Comparison of ENCODE assay signal across 11 cellular contexts in the genomic region with DNA sequence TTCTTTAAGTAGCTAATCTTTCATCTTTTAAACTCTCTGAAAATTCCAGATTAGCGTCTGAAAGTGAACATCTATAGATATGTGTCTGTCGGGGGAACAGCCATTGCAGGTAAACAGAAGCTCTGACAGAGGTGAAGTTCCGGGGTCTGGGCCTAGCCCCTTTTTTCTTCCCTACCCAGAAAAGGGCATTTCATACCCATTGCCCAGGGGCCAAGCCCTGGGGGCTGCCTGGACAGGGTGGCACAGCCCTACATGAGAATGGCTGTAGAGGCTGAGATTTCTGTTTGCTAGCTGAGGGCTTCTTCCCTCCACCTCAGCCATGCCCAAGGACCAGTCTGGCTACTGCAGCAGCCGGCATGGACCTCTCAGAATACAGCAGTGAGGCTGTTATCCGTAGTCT.
"Had no signal": no experiment of that assay in that cellular context is flagged by ENCODE, and none has a peak within 500 bp of the region (broad histone marks: within the 10 kb centered on the region; RNA-seq: fewer than 3 reads in every experiment).

No MANE protein-coding gene starts in this region.

- DNase-seq: natural killer cell had no signal

- H3K27ac ChIP-seq: gastrocnemius medialis, ovary, testis, tibial artery had no signal

- H3K4me3 Mint-ChIP-seq: memory B cell; natural killer cell; neural crest cell; stimulated activated naive CD8-positive, alpha-beta T cell treated with anti-CD3 and anti-CD28 coated beads, Interleukin-15, amount 100 ng/mL, for 72 hours; type B pancreatic cell had no signal

- H3K36me3 Mint-ChIP-seq: memory B cell, natural killer cell, type B pancreatic cell had no signal

- H3K4me1 ChIP-seq: testis had no signal

- H3K27me3 ChIP-seq: dorsolateral prefrontal cortex, gastrocnemius medialis, ovary, testis, tibial artery had no signal

- H3K4me1 Mint-ChIP-seq: natural killer cell; stimulated activated naive CD8-positive, alpha-beta T cell treated with anti-CD3 and anti-CD28 coated beads, Interleukin-15, amount 100 ng/mL, for 72 hours had no signal

- H3K4me3 ChIP-seq: gastrocnemius medialis, lung, ovary, testis, tibial artery had no signal

- H3K9me3 Mint-ChIP-seq: memory B cell; natural killer cell; neural crest cell; stimulated activated naive CD8-positive, alpha-beta T cell treated with anti-CD3 and anti-CD28 coated beads, Interleukin-15, amount 100 ng/mL, for 72 hours; type B pancreatic cell had no signal

- H3K9me3 ChIP-seq: gastrocnemius medialis, ovary, testis, tibial artery had no signal

- H3K27ac Mint-ChIP-seq: memory B cell; natural killer cell; stimulated activated naive CD8-positive, alpha-beta T cell treated with anti-CD3 and anti-CD28 coated beads, Interleukin-15, amount 100 ng/mL, for 72 hours; type B pancreatic cell had no signal

- H3K36me3 ChIP-seq: gastrocnemius medialis, ovary, tibial artery had no signal
